ENCODE assay signal across 8 cellular contexts in the genomic region with DNA sequence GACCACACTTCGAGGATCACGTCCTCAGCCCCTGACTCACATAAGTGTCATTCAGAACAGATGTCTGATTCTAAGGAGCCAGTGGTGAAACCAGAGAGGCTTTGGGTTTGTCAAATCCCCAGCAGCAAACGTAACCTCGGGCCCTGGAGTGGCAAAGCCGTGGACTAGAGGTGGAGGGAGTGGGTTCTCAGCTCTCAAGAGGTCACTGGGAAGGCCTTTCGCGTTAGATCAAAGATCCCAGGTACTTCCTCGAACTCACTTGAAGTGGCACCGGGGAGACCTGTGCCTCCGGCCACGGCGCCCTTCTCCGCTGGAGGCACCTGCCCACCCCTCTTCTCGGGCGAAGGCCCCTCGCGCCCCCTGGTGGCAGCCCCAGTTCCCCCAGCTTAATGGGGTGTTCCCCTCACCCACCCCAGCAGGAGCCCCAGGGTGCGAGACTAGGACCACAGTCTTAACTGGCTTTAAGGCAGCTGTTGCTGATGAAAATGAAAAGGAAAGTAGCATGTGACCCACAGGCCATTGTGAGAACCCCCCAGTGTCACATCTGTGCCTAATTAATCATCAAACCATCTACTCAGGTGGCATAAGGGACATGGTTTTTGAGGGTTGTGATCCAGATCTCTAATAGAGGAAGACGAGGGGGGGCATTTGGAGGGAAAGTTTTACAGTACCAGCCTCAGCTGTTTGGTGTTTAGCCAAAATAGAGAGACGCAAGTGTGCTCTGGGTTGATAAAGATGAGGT. TPM values are rescaled to one million over a fixed set of nuclear protein-coding genes. Genes with fewer than 3 reads are reported as not detected.
DNase-seq lines count a peak whose midpoint lies in the region; ATAC-seq and TF ChIP-seq lines count a peak whose summit lies in the region.

No MANE protein-coding gene starts in this region.

- peak; percentile 77 for ATAC-seq in HG03442 (IDR thresholded peaks at IDR 0.05; ENCODE audit: unreplicated experiment)

- H3K4me3 ChIP-seq in BLaER1 treated with 17β-estradiol and CSF1 and Interleukin-3, amounts not matched to agents 10 nM and 100 nM = peak overlapping the region; percentile 35 to 56 (median 50)
- peak overlapping the region; percentile 49 for H3K4me3 ChIP-seq in fibroblast of pulmonary artery (replicated peaks; ENCODE audit: low read depth, low read length)
- peak overlapping the region; percentile 63 for H3K4me3 ChIP-seq in neural cell (ENCODE audit: low read length)
- H3K4me3 ChIP-seq in stomach smooth muscle (ENCODE audit: low read length in 2 of 2) = peak overlapping the region; percentile 28 to 68

- TF ChIP-seq CTCF in fibroblast of pulmonary artery (IDR thresholded peaks at IDR 0.05; ENCODE audit: low read length, missing control alignments) = peak; percentile 83
- no peak for TF ChIP-seq CTCF in neural cell (IDR thresholded peaks at IDR 0.05; ENCODE audit: poor library complexity, severe bottlenecking)

- no peaks in the 10 kb centered on the region for H3F3A ChIP-seq in neural cell (ENCODE audit: insufficient read depth, low read length, poor library complexity, severe bottlenecking)

- peaks cover 29 to 39% (median 34%) of the 10 kb centered on the region in 11 experiments for H3K27me3 ChIP-seq in BLaER1 treated with 17β-estradiol and CSF1 and Interleukin-3, amounts not matched to agents 10 nM and 100 nM
- H3K27me3 ChIP-seq in neural cell (ENCODE audit: insufficient read depth, low read depth, low read length) (peaks cover 50% of the 10 kb centered on the region), stomach smooth muscle (ENCODE audit: control insufficient read depth in 1 of 2, insufficient read depth in 2 of 2, low read length in 2 of 2) (peaks cover 25 to 26% of the 10 kb centered on the region in 2 donors)

- no peak overlapping the region for H3K27ac ChIP-seq in BLaER1 treated with 17β-estradiol and CSF1 and Interleukin-3, amounts not matched to agents 10 nM and 100 nM
- no peak overlapping the region for H3K27ac ChIP-seq in neural cell (ENCODE audit: low read length)
- no peak overlapping the region for H3K27ac ChIP-seq in stomach smooth muscle (ENCODE audit: low read length)

- H3K9ac ChIP-seq in BLaER1 treated with 17β-estradiol and CSF1 and Interleukin-3, amounts not matched to agents 10 nM and 100 nM = peak overlapping the region in 2 of 11 experiments; percentile 43 to 53; a peak in 1 of 22 replicates
- no peak overlapping the region for H3K9ac ChIP-seq in neural cell (ENCODE audit: low read length)
- no peak overlapping the region for H3K9ac ChIP-seq in stomach smooth muscle (ENCODE audit: low read length in 2 of 2)

- H3K4me2 ChIP-seq in BLaER1 treated with 17β-estradiol and CSF1 and Interleukin-3, amounts not matched to agents 10 nM and 100 nM = peak overlapping the region; percentile 72 to 97 (median 83)
- no peak overlapping the region for H3K4me2 ChIP-seq in neural cell (ENCODE audit: low read length)

- TF ChIP-seq RAD21 in neural cell (conservative IDR thresholded peaks at IDR 0.05) = no peak

- no peaks in the 10 kb centered on the region for H3K79me2 ChIP-seq in neural cell (replicated peaks; ENCODE audit: insufficient read depth, low read length)

- no peak overlapping the region for H2AFZ ChIP-seq in neural cell (ENCODE audit: low read depth, low read length)

- peaks cover 10 to 14% (median 12%) of the 10 kb centered on the region in 10 experiments for H3K4me1 ChIP-seq in BLaER1 treated with 17β-estradiol and CSF1 and Interleukin-3, amounts not matched to agents 10 nM and 100 nM
- H3K4me1 ChIP-seq in stomach smooth muscle (ENCODE audit: control insufficient read depth, insufficient read depth, low read length) = peaks cover 5% of the 10 kb centered on the region

- peaks cover 0 to 7% (median 0%) of the 10 kb centered on the region in 11 experiments; a peak in 3 of 22 replicates for H4K20me1 ChIP-seq in BLaER1 treated with 17β-estradiol and CSF1 and Interleukin-3, amounts not matched to agents 10 nM and 100 nM
- H4K20me1 ChIP-seq in neural cell (ENCODE audit: insufficient read depth) = no peaks in the 10 kb centered on the region

- no peak for TF ChIP-seq EP300 in neural cell (conservative IDR thresholded peaks at IDR 0.05; ENCODE audit: poor library complexity, severe bottlenecking)

- H3K36me3 ChIP-seq in BLaER1 treated with 17β-estradiol and CSF1 and Interleukin-3, amounts not matched to agents 10 nM and 100 nM = no peaks in the 10 kb centered on the region
- H3K36me3 ChIP-seq in neural cell (ENCODE audit: insufficient read depth, low read length) (no peaks in the 10 kb centered on the region), stomach smooth muscle (ENCODE audit: control insufficient read depth in 2 of 2, insufficient read depth in 2 of 2, low read length in 2 of 2) (no peaks in the 10 kb centered on the region)

- H3K9me2 ChIP-seq in neural cell (ENCODE audit: insufficient read depth, low read length) = no peaks in the 10 kb centered on the region

- DNase-seq in GM19240 (ENCODE audit: insufficient read length, low spot score) = peak; percentile 69
- DNase-seq in OCI-M1 (lab: John Stamatoyannopoulos, UW) = peak; percentile 89
- peak; percentile 93 for DNase-seq in activated T-cell treated with anti-CD3 and anti-CD28 coated beads, Interleukin-2, amount 50 U/mL, for 48 hours
- peak; percentile 59 for DNase-seq in fibroblast of pulmonary artery (ENCODE audit: low read depth)

- no peaks in the 10 kb centered on the region for H3K9me3 ChIP-seq in BLaER1 treated with 17β-estradiol and CSF1 and Interleukin-3, amounts not matched to agents 10 nM and 100 nM (replicated peaks in 1 of 11)
- H3K9me3 ChIP-seq in neural cell (ENCODE audit: low read length) (no peaks in the 10 kb centered on the region), stomach smooth muscle (ENCODE audit: control insufficient read depth in 2 of 2, low read length in 2 of 2) (no peaks in the 10 kb centered on the region)

TF ChIP-seq in neural cell, 6 proteins besides CTCF, POLR2A, EP300 and RAD21:
- TF ChIP-seq, protein P1, sequence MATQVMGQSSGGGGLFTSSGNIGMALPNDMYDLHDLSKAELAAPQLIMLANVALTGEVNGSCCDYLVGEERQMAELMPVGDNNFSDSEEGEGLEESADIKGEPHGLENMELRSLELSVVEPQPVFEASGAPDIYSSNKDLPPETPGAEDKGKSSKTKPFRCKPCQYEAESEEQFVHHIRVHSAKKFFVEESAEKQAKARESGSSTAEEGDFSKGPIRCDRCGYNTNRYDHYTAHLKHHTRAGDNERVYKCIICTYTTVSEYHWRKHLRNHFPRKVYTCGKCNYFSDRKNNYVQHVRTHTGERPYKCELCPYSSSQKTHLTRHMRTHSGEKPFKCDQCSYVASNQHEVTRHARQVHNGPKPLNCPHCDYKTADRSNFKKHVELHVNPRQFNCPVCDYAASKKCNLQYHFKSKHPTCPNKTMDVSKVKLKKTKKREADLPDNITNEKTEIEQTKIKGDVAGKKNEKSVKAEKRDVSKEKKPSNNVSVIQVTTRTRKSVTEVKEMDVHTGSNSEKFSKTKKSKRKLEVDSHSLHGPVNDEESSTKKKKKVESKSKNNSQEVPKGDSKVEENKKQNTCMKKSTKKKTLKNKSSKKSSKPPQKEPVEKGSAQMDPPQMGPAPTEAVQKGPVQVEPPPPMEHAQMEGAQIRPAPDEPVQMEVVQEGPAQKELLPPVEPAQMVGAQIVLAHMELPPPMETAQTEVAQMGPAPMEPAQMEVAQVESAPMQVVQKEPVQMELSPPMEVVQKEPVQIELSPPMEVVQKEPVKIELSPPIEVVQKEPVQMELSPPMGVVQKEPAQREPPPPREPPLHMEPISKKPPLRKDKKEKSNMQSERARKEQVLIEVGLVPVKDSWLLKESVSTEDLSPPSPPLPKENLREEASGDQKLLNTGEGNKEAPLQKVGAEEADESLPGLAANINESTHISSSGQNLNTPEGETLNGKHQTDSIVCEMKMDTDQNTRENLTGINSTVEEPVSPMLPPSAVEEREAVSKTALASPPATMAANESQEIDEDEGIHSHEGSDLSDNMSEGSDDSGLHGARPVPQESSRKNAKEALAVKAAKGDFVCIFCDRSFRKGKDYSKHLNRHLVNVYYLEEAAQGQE (IDR thresholded peaks at IDR 0.05; ENCODE audit: borderline replicate concordance) = no peak
- TF ChIP-seq EZH2 (IDR thresholded peaks at IDR 0.05; ENCODE audit: borderline replicate concordance, insufficient read depth, low read length, poor library complexity, severe bottlenecking) = no peak
- TF ChIP-seq MXI1 (conservative IDR thresholded peaks at IDR 0.05; ENCODE audit: poor library complexity, severe bottlenecking) = no peak
- no peak for TF ChIP-seq SMC3 (conservative IDR thresholded peaks at IDR 0.05; ENCODE audit: poor library complexity)
- TF ChIP-seq POLR2AphosphoS5 (IDR thresholded peaks at IDR 0.05) = no peak
- TF ChIP-seq TAF1 (IDR thresholded peaks at IDR 0.05; ENCODE audit: low read depth) = no peak

RNA-seq across cellular contexts. Expression of gene ESR2, which starts 0.7 kb away (rescaled TPM):
- polyA plus RNA-seq in neural cell = 0.35 and 1.3 TPM in 2 replicates
- polyA minus RNA-seq in neural cell = 1.5 and 1.9 TPM in 2 replicates
